14 cellular contexts compared by ENCODE assay signal in genomic region chr4:42816189-42816588, GRCh38.
"Had no signal": no experiment of that assay in that cellular context is flagged by ENCODE, and none has a peak within 500 bp of the region (broad histone marks: within the 10 kb centered on the region; RNA-seq: fewer than 3 reads in every experiment).

No MANE protein-coding gene starts in this region.

- H3K4me3 Mint-ChIP-seq: immature natural killer cell; naive thymus-derived CD4-positive, alpha-beta T cell; stimulated activated effector memory CD8-positive, alpha-beta T cell treated with anti-CD3 and anti-CD28 coated beads, Interleukin-12 subunit alpha, Interleukin-12 subunit beta, amount 100 ng/mL, for 72 hours; T-helper 1 cell treated with Interleukin-12 subunit alpha and Interleukin-12 subunit beta and Interleukin-4 antibody, amounts not matched to agents 30 μg/mL and 1 μg/mL, for 36 hours; type B pancreatic cell had no signal

- H3K9me3 Mint-ChIP-seq: immature natural killer cell; stimulated activated effector memory CD8-positive, alpha-beta T cell treated with anti-CD3 and anti-CD28 coated beads, Interleukin-12 subunit alpha, Interleukin-12 subunit beta, amount 100 ng/mL, for 72 hours; T-helper 1 cell treated with Interleukin-12 subunit alpha and Interleukin-12 subunit beta and Interleukin-4 antibody, amounts not matched to agents 30 μg/mL and 1 μg/mL, for 36 hours; type B pancreatic cell had no signal

- H3K27ac Mint-ChIP-seq: immature natural killer cell; naive thymus-derived CD4-positive, alpha-beta T cell; stimulated activated effector memory CD8-positive, alpha-beta T cell treated with anti-CD3 and anti-CD28 coated beads, Interleukin-12 subunit alpha, Interleukin-12 subunit beta, amount 100 ng/mL, for 72 hours; T-helper 1 cell treated with Interleukin-12 subunit alpha and Interleukin-12 subunit beta and Interleukin-4 antibody, amounts not matched to agents 30 μg/mL and 1 μg/mL, for 36 hours; type B pancreatic cell had no signal

- H3K36me3 Mint-ChIP-seq: immature natural killer cell; naive thymus-derived CD4-positive, alpha-beta T cell; stimulated activated effector memory CD8-positive, alpha-beta T cell treated with anti-CD3 and anti-CD28 coated beads, Interleukin-12 subunit alpha, Interleukin-12 subunit beta, amount 100 ng/mL, for 72 hours; type B pancreatic cell had no signal

- DNase-seq: activated CD4-positive, alpha-beta T cell treated with anti-CD3 and anti-CD28 coated beads, Interleukin-2, amount 50 U/mL, for 4 hours; activated CD4-positive, CD25-positive, alpha-beta regulatory T cell treated with anti-CD3 and anti-CD28 coated beads, Interleukin-2, amount 50 U/mL, for 72 hours; activated naive CD4-positive, alpha-beta T cell; immature natural killer cell; naive thymus-derived CD4-positive, alpha-beta T cell; posterior cingulate gyrus had no signal

- H3K27me3 ChIP-seq: cardiac muscle cell, suprapubic skin had no signal

- H3K27ac ChIP-seq: cardiac muscle cell, neutrophil, skin epidermis, suprapubic skin had no signal

- H3K4me1 Mint-ChIP-seq: immature natural killer cell; naive thymus-derived CD4-positive, alpha-beta T cell; stimulated activated effector memory CD8-positive, alpha-beta T cell treated with anti-CD3 and anti-CD28 coated beads, Interleukin-12 subunit alpha, Interleukin-12 subunit beta, amount 100 ng/mL, for 72 hours had no signal

- ATAC-seq: esophagus mucosa; naive thymus-derived CD4-positive, alpha-beta T cell; stimulated activated effector memory CD8-positive, alpha-beta T cell treated with anti-CD3 and anti-CD28 coated beads, Interleukin-12 subunit alpha, Interleukin-12 subunit beta, amount 100 ng/mL, for 72 hours had no signal

- H3K9me3 ChIP-seq: neutrophil, suprapubic skin had no signal
